Comparison of ENCODE assay signal across 10 cellular contexts in the genomic region with DNA sequence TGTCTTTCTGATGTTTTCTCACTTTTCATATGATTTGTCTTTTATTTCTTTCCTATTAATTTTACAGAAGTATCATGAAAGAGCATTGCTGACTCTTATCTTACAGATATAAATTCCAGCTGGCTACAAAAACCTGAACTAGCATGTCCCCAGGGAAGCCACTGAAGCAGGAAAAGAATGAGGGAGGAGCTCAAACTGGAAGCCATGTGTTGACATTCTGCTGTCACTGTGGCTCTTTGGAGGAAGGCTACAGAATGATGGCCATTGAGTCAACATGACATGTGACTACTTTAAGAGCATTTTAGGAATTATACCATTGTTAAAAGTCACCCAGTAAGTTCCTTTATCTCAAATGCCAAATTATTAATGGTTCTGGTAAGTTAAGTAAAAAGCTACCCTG.
"Had no signal": no experiment of that assay in that cellular context is flagged by ENCODE, and none has a peak within 500 bp of the region (broad histone marks: within the 10 kb centered on the region; RNA-seq: fewer than 3 reads in every experiment).

No MANE protein-coding gene starts in this region.

- H3K27me3 ChIP-seq: adrenal gland, ovary, transverse colon had no signal

- DNase-seq: activated naive CD4-positive, alpha-beta T cell treated with anti-CD3 and anti-CD28 coated beads, Interleukin-2, amount 10 ng/mL, durations not matched to agents 7 days and 5 days; adrenal gland; cerebellar nuclear complex; erythroblast; foreskin melanocyte; head of caudate nucleus; left ventricle myocardium inferior; ovary; transverse colon had no signal

- H3K36me3 ChIP-seq: adrenal gland, left ventricle myocardium inferior, ovary, transverse colon had no signal

- H3K4me1 ChIP-seq: adrenal gland, left ventricle myocardium inferior, transverse colon had no signal

- H3K27ac ChIP-seq: adrenal gland, left ventricle myocardium inferior, ovary, transverse colon had no signal

- H3K4me2 ChIP-seq: smooth muscle cell had no signal

- H3K4me3 ChIP-seq: adrenal gland, left ventricle myocardium inferior, ovary, smooth muscle cell, transverse colon had no signal

- H3K9me3 ChIP-seq: adrenal gland, left ventricle myocardium inferior, ovary, transverse colon had no signal
